ENCODE assay signal across 27 cellular contexts in genomic region chr17:371583-371982, GRCh38.
"Had no signal": no experiment of that assay in that cellular context is flagged by ENCODE, and none has a peak within 500 bp of the region (broad histone marks: within the 10 kb centered on the region; RNA-seq: fewer than 3 reads in every experiment).

No MANE protein-coding gene starts in this region.

- H3K27me3 Mint-ChIP-seq: natural killer cell treated with Interleukin-12 subunit alpha and Interleukin-12 subunit beta and Interleukin-15 and Interleukin-18, amount 100 ng/mL, for 72 hours; progenitor cell of endocrine pancreas had no signal

- H3K9me3 ChIP-seq: neutrophil, pancreas, psoas muscle, right lobe of liver, thoracic aorta, thyroid gland, vagina had no signal

- H3K27me3 ChIP-seq: pancreas, right lobe of liver, sigmoid colon, stomach, thyroid gland, tibial nerve, upper lobe of left lung, vagina had no signal

- DNase-seq: naive thymus-derived CD8-positive, alpha-beta T cell; nephron progenitor cell; nucleus accumbens; psoas muscle; right cardiac atrium; right lobe of liver; sigmoid colon; stimulated activated CD4-positive, alpha-beta T cell treated with anti-CD3 and anti-CD28 coated beads, Interleukin-12 subunit alpha, Interleukin-12 subunit beta, amount 100 ng/mL, for 4 hours; stimulated activated CD4-positive, alpha-beta T cell treated with anti-CD3 and anti-CD28 coated beads, Interleukin-1b, Interleukin-23, amount 100 ng/mL, for 48 hours; stimulated activated CD4-positive, alpha-beta T cell treated with anti-CD3 and anti-CD28 coated beads, Interleukin-4, amount 100 ng/mL, for 1 hour; stimulated activated CD4-positive, alpha-beta T cell treated with anti-CD3 and anti-CD28 coated beads, Interleukin-4, amount 100 ng/mL, for 4 hours; stimulated activated CD8-positive, alpha-beta memory T cell treated with anti-CD3 and anti-CD28 coated beads, Interleukin-4, amount 100 ng/mL, for 48 hours; stimulated activated naive B cell treated with anti-CD40 and anti-IgM and Interleukin-4, amounts not matched to agents 10 μg/mL and 1 μg/mL and 100 μg/mL, for 72 hours; stimulated activated naive CD4-positive, alpha-beta T cell treated with Interleukin-2 at 50 U/mL for 16 hours; stomach; thyroid gland; trophoblast cell; upper lobe of left lung had no signal

- H3K27ac Mint-ChIP-seq: natural killer cell treated with Interleukin-12 subunit alpha and Interleukin-12 subunit beta and Interleukin-15 and Interleukin-18, amount 100 ng/mL, for 72 hours; nephron progenitor cell; progenitor cell of endocrine pancreas; stimulated activated naive B cell treated with anti-CD40 and anti-IgM and Interleukin-4, amounts not matched to agents 10 μg/mL and 1 μg/mL and 100 μg/mL, for 72 hours; stimulated activated naive CD8-positive, alpha-beta T cell treated with anti-CD3 and anti-CD28 coated beads, Interleukin-15, Interleukin-2, amounts not matched to agents 100 ng/mL and 50 ng/mL, for 24 hours had no signal

- H3K27ac ChIP-seq: neutrophil, psoas muscle, right lobe of liver, sigmoid colon, thoracic aorta, thyroid gland, vagina had no signal

- H3K4me1 ChIP-seq: psoas muscle, right lobe of liver, sigmoid colon, thyroid gland had no signal

- H3K4me3 ChIP-seq: pancreas, psoas muscle, right lobe of liver, sigmoid colon, stomach, thoracic aorta, thyroid gland, tibial nerve, upper lobe of left lung, vagina had no signal

- ATAC-seq: naive thymus-derived CD8-positive, alpha-beta T cell; natural killer cell treated with Interleukin-12 subunit alpha and Interleukin-12 subunit beta and Interleukin-15 and Interleukin-18, amount 100 ng/mL, for 72 hours; pancreas; psoas muscle; stimulated activated naive B cell treated with anti-CD40 and anti-IgM and Interleukin-4, amounts not matched to agents 10 μg/mL and 1 μg/mL and 100 μg/mL, for 72 hours had no signal

- H3K9me3 Mint-ChIP-seq: natural killer cell treated with Interleukin-12 subunit alpha and Interleukin-12 subunit beta and Interleukin-15 and Interleukin-18, amount 100 ng/mL, for 72 hours had no signal

- H3K36me3 ChIP-seq: neutrophil, pancreas, right lobe of liver, sigmoid colon, thoracic aorta, thyroid gland, tibial nerve, upper lobe of left lung, vagina had no signal

- H3K4me3 Mint-ChIP-seq: naive thymus-derived CD8-positive, alpha-beta T cell; natural killer cell treated with Interleukin-12 subunit alpha and Interleukin-12 subunit beta and Interleukin-15 and Interleukin-18, amount 100 ng/mL, for 72 hours; nephron progenitor cell; neural crest cell; stimulated activated naive B cell treated with anti-CD40 and anti-IgM and Interleukin-4, amounts not matched to agents 10 μg/mL and 1 μg/mL and 100 μg/mL, for 72 hours; stimulated activated naive CD8-positive, alpha-beta T cell treated with anti-CD3 and anti-CD28 coated beads, Interleukin-15, Interleukin-2, amounts not matched to agents 100 ng/mL and 50 ng/mL, for 24 hours had no signal
